1 cellular context compared by ENCODE assay signal in genomic region chr7:138832966-138833365, GRCh38.
TF ChIP-seq lines count a peak whose summit lies in the region.

No MANE protein-coding gene starts in this region.

TF ChIP-seq in K562, 482 proteins besides CTCF, POLR2A, EP300 and RAD21 (continued from another document):
- TF ChIP-seq BCLAF1 (IDR thresholded peaks at IDR 0.05; ENCODE audit: borderline replicate concordance in 1 of 2, control insufficient read depth in 1 of 2, low read depth in 2 of 2, low read length in 1 of 2), result no peak
- no peak for TF ChIP-seq STAG1 (CRISPR knock-in tag; IDR thresholded peaks at IDR 0.05; ENCODE audit: borderline replicate concordance)
- TF ChIP-seq MEF2D (tag; conservative IDR thresholded peaks at IDR 0.05; ENCODE audit: low read depth), result no peak
- no peak for TF ChIP-seq PTRF (tag; IDR thresholded peaks at IDR 0.05)
- no peak for TF ChIP-seq NR0B1 (IDR thresholded peaks at IDR 0.05; ENCODE audit: partially characterized antibody)
- peak; percentile 93 for TF ChIP-seq EZH2 (IDR thresholded peaks at IDR 0.05; ENCODE audit: borderline replicate concordance, low read depth, low read length)
- TF ChIP-seq SAP30 (IDR thresholded peaks at IDR 0.05; ENCODE audit: borderline replicate concordance, insufficient read depth, low read depth, low read length, poor library complexity, severe bottlenecking), result no peak
TF ChIP-seq in K562: peak in this region for 2.
